Comparison of ENCODE assay signal across 38 cellular contexts in the genomic region with DNA sequence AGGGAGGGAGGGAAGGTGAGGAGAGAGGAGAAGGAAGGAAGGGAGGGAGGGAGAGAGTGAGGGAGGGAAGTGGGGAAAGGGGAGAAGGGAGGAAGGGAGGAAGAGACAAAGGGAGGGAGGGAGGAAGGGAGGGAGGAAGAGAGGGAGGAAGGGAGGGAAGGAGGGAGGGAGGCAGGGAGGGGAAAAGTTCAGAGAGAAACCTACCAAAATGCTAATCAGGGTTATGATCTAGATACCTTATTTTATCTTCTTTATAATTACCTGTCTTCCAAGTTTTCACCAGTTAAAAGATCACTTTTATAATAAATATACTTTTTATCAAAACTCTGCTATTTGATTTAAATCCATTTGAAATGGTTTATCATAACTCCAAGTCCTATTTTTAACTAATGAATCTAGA.
"Had no signal": no experiment of that assay in that cellular context is flagged by ENCODE, and none has a peak within 500 bp of the region (broad histone marks: within the 10 kb centered on the region; RNA-seq: fewer than 3 reads in every experiment).

No MANE protein-coding gene starts in this region.

- H3K4me3 Mint-ChIP-seq: activated naive CD4-positive, alpha-beta T cell treated with anti-CD3 and anti-CD28 coated beads for 36 hours; activated naive CD4-positive, alpha-beta T cell treated with anti-CD3 and anti-CD28 coated beads, Interleukin-2, amount 10 ng/mL, durations not matched to agents 7 days and 5 days; activated naive CD4-positive, alpha-beta T cell treated with anti-CD3 and anti-CD28 coated beads, Interleukin-2, amount 50 U/mL, for 24 hours; activated naive CD8-positive, alpha-beta T cell; activated naive CD8-positive, alpha-beta T cell treated with anti-CD3 and anti-CD28 coated beads for 36 hours; activated naive CD8-positive, alpha-beta T cell treated with anti-CD3 and anti-CD28 coated beads, Interleukin-2, amount 10 ng/mL, durations not matched to agents 7 days and 5 days; activated naive CD8-positive, alpha-beta T cell treated with anti-CD3 and anti-CD28 coated beads, Interleukin-2, amount 50 U/mL, for 24 hours; activated T-cell treated with anti-CD3 and anti-CD28 coated beads, Interleukin-2, amount 50 U/mL, for 24 hours; activated T-cell treated with anti-CD3 and anti-CD28 coated beads, Interleukin-2, amount 50 U/mL, for 4 hours; activated T-cell treated with anti-CD3 and anti-CD28 coated beads, Interleukin-2, amount 50 U/mL, for 72 hours; activated T-helper 1 cell treated with anti-CD3 and anti-CD28 coated beads, Interleukin-12 subunit alpha, Interleukin-12 subunit beta, Interleukin-2, Interleukin-4 antibody, amounts not matched to agents 30 ng/mL and 10 ng/mL and 1 ng/mL, durations not matched to agents 14 hours and 24 hours and 36 hours; activated T-helper 17 cell treated with anti-CD3 and anti-CD28 coated beads, Interleukin-2, amount 50 U/mL, for 72 hours; brain; central memory CD8-positive, alpha-beta T cell had no signal

- H3K27me3 Mint-ChIP-seq: activated naive CD4-positive, alpha-beta T cell treated with anti-CD3 and anti-CD28 coated beads, Interleukin-2, amount 50 U/mL, for 24 hours; activated naive CD8-positive, alpha-beta T cell treated with anti-CD3 and anti-CD28 coated beads for 36 hours; activated naive CD8-positive, alpha-beta T cell treated with anti-CD3 and anti-CD28 coated beads, Interleukin-2, amount 10 ng/mL, durations not matched to agents 7 days and 5 days; activated naive CD8-positive, alpha-beta T cell treated with anti-CD3 and anti-CD28 coated beads, Interleukin-2, amount 50 U/mL, for 24 hours; activated T-cell treated with anti-CD3 and anti-CD28 coated beads, Interleukin-2, amount 50 U/mL, for 24 hours; activated T-helper 17 cell treated with anti-CD3 and anti-CD28 coated beads, Interleukin-2, amount 50 U/mL, for 72 hours had no signal

- H3K4me1 ChIP-seq: adrenal gland, ascending aorta, breast epithelium had no signal

- H3K9me3 Mint-ChIP-seq: activated naive CD4-positive, alpha-beta T cell treated with anti-CD3 and anti-CD28 coated beads, Interleukin-2, amount 10 ng/mL, durations not matched to agents 7 days and 5 days; activated naive CD4-positive, alpha-beta T cell treated with anti-CD3 and anti-CD28 coated beads, Interleukin-2, amount 50 U/mL, for 72 hours; activated naive CD8-positive, alpha-beta T cell treated with anti-CD3 and anti-CD28 coated beads for 36 hours; activated naive CD8-positive, alpha-beta T cell treated with anti-CD3 and anti-CD28 coated beads, Interleukin-2, amount 10 ng/mL, durations not matched to agents 7 days and 5 days; activated naive CD8-positive, alpha-beta T cell treated with anti-CD3 and anti-CD28 coated beads, Interleukin-2, amount 50 U/mL, for 24 hours; activated T-cell treated with anti-CD3 and anti-CD28 coated beads, Interleukin-2, amount 50 U/mL, for 24 hours; activated T-cell treated with anti-CD3 and anti-CD28 coated beads, Interleukin-2, amount 50 U/mL, for 4 hours; activated T-cell treated with anti-CD3 and anti-CD28 coated beads, Interleukin-2, amount 50 U/mL, for 72 hours; activated T-helper 1 cell treated with anti-CD3 and anti-CD28 coated beads, Interleukin-12 subunit alpha, Interleukin-12 subunit beta, Interleukin-2, Interleukin-4 antibody, amounts not matched to agents 30 ng/mL and 10 ng/mL and 1 ng/mL, durations not matched to agents 14 hours and 24 hours and 36 hours; activated T-helper 17 cell treated with anti-CD3 and anti-CD28 coated beads, Interleukin-2, amount 50 U/mL, for 72 hours; activated T-helper 2 cell treated with anti-CD3 and anti-CD28 coated beads, Interferon-gamma antibody, Interleukin-2, Interleukin-4, amounts not matched to agents 10 μg/mL and 5 μg/mL and 100 μg/mL, durations not matched to agents 14 hours and 24 hours and 36 hours; central memory CD8-positive, alpha-beta T cell had no signal

- FAIRE-seq: astrocyte, bronchial epithelial cell had no signal

- H3K4me3 ChIP-seq: adrenal gland, ascending aorta, body of pancreas, breast epithelium, cardiac muscle cell had no signal

- H3K27ac ChIP-seq: adrenal gland, ascending aorta, body of pancreas, brain microvascular endothelial cell, breast epithelium, cardiac muscle cell had no signal

- ATAC-seq: activated naive CD4-positive, alpha-beta T cell treated with anti-CD3 and anti-CD28 coated beads, Interleukin-2, amount 50 U/mL, for 72 hours; activated naive CD8-positive, alpha-beta T cell treated with anti-CD3 and anti-CD28 coated beads, Interleukin-2, amount 50 U/mL, for 24 hours; activated T-cell treated with anti-CD3 and anti-CD28 coated beads, Interleukin-2, amount 50 U/mL, for 4 hours; activated T-cell treated with anti-CD3 and anti-CD28 coated beads, Interleukin-2, amount 50 U/mL, for 72 hours; activated T-helper 17 cell treated with anti-CD3 and anti-CD28 coated beads, Interleukin-2, amount 50 U/mL, for 72 hours; body of pancreas had no signal

- H3K36me3 ChIP-seq: adrenal gland, ascending aorta, brain microvascular endothelial cell, breast epithelium, cardiac muscle cell had no signal

- H3K4me1 Mint-ChIP-seq: activated naive CD4-positive, alpha-beta T cell treated with anti-CD3 and anti-CD28 coated beads, Interleukin-2, amount 50 U/mL, for 24 hours; activated naive CD8-positive, alpha-beta T cell treated with anti-CD3 and anti-CD28 coated beads, Interleukin-2, amount 50 U/mL, for 24 hours; activated T-helper 17 cell treated with anti-CD3 and anti-CD28 coated beads, Interleukin-2, amount 50 U/mL, for 72 hours; central memory CD8-positive, alpha-beta T cell had no signal

- DNase-seq: activated effector memory CD4-positive, alpha-beta T cell treated with Interleukin-2 at 50 U/mL for 16 hours; activated gamma-delta T cell; activated gamma-delta T cell treated with Interleukin-2 at 50 U/mL for 16 hours; activated naive CD4-positive, alpha-beta T cell; activated naive CD4-positive, alpha-beta T cell treated with anti-CD3 and anti-CD28 coated beads for 36 hours; activated naive CD4-positive, alpha-beta T cell treated with anti-CD3 and anti-CD28 coated beads, Interleukin-2, amount 10 ng/mL, durations not matched to agents 7 days and 5 days; activated naive CD4-positive, alpha-beta T cell treated with anti-CD3 and anti-CD28 coated beads, Interleukin-2, amount 50 U/mL, for 16 hours; activated naive CD4-positive, alpha-beta T cell treated with Interleukin-2 at 50 U/mL for 16 hours; activated naive CD8-positive, alpha-beta T cell treated with anti-CD3 and anti-CD28 coated beads for 36 hours; activated naive CD8-positive, alpha-beta T cell treated with anti-CD3 and anti-CD28 coated beads, Interleukin-2, amount 10 ng/mL, durations not matched to agents 7 days and 5 days; activated naive CD8-positive, alpha-beta T cell treated with anti-CD3 and anti-CD28 coated beads, Interleukin-2, amount 50 U/mL, for 24 hours; activated T-cell treated with anti-CD3 and anti-CD28 coated beads, Interleukin-2, amount 50 U/mL, for 24 hours; activated T-cell treated with anti-CD3 and anti-CD28 coated beads, Interleukin-2, amount 50 U/mL, for 4 hours; activated T-cell treated with anti-CD3 and anti-CD28 coated beads, Interleukin-2, amount 50 U/mL, for 48 hours; activated T-cell treated with anti-CD3 and anti-CD28 coated beads, Interleukin-2, amount 50 U/mL, for 72 hours; amniotic stem cell; amygdala; anterior cingulate cortex; aorta; brain microvascular endothelial cell; caudate nucleus; central memory CD4-positive, alpha-beta T cell; cerebellar nuclear complex had no signal

- H3K27ac Mint-ChIP-seq: activated naive CD4-positive, alpha-beta T cell treated with anti-CD3 and anti-CD28 coated beads for 36 hours; activated naive CD4-positive, alpha-beta T cell treated with anti-CD3 and anti-CD28 coated beads, Interleukin-2, amount 10 ng/mL, durations not matched to agents 7 days and 5 days; activated naive CD4-positive, alpha-beta T cell treated with anti-CD3 and anti-CD28 coated beads, Interleukin-2, amount 50 U/mL, for 24 hours; activated naive CD4-positive, alpha-beta T cell treated with anti-CD3 and anti-CD28 coated beads, Interleukin-2, amount 50 U/mL, for 72 hours; activated naive CD8-positive, alpha-beta T cell; activated naive CD8-positive, alpha-beta T cell treated with anti-CD3 and anti-CD28 coated beads for 36 hours; activated naive CD8-positive, alpha-beta T cell treated with anti-CD3 and anti-CD28 coated beads, Interleukin-2, amount 10 ng/mL, durations not matched to agents 7 days and 5 days; activated naive CD8-positive, alpha-beta T cell treated with anti-CD3 and anti-CD28 coated beads, Interleukin-2, amount 50 U/mL, for 24 hours; activated T-cell treated with anti-CD3 and anti-CD28 coated beads, Interleukin-2, amount 50 U/mL, for 24 hours; activated T-cell treated with anti-CD3 and anti-CD28 coated beads, Interleukin-2, amount 50 U/mL, for 72 hours; activated T-helper 1 cell treated with anti-CD3 and anti-CD28 coated beads, Interleukin-12 subunit alpha, Interleukin-12 subunit beta, Interleukin-2, Interleukin-4 antibody, amounts not matched to agents 30 ng/mL and 10 ng/mL and 1 ng/mL, durations not matched to agents 14 hours and 24 hours and 36 hours; activated T-helper 17 cell treated with anti-CD3 and anti-CD28 coated beads, Interleukin-2, amount 50 U/mL, for 72 hours; activated T-helper 2 cell treated with anti-CD3 and anti-CD28 coated beads, Interferon-gamma antibody, Interleukin-2, Interleukin-4, amounts not matched to agents 10 μg/mL and 5 μg/mL and 100 μg/mL, durations not matched to agents 14 hours and 24 hours and 36 hours had no signal

- H3K9me3 ChIP-seq: adrenal gland, ascending aorta, body of pancreas, breast epithelium had no signal

- H3K27me3 ChIP-seq: adrenal gland, ascending aorta, body of pancreas, brain microvascular endothelial cell, breast epithelium, cardiac muscle cell had no signal

- H3K36me3 Mint-ChIP-seq: activated naive CD4-positive, alpha-beta T cell treated with anti-CD3 and anti-CD28 coated beads, Interleukin-2, amount 10 ng/mL, durations not matched to agents 7 days and 5 days; activated naive CD4-positive, alpha-beta T cell treated with anti-CD3 and anti-CD28 coated beads, Interleukin-2, amount 50 U/mL, for 24 hours; activated naive CD4-positive, alpha-beta T cell treated with anti-CD3 and anti-CD28 coated beads, Interleukin-2, amount 50 U/mL, for 72 hours; activated naive CD8-positive, alpha-beta T cell; activated naive CD8-positive, alpha-beta T cell treated with anti-CD3 and anti-CD28 coated beads for 36 hours; activated naive CD8-positive, alpha-beta T cell treated with anti-CD3 and anti-CD28 coated beads, Interleukin-2, amount 10 ng/mL, durations not matched to agents 7 days and 5 days had no signal
